8 cellular contexts compared by ENCODE assay signal in genomic region chr1:998905-999796, GRCh38. TPM values are rescaled to one million over a fixed set of nuclear protein-coding genes. Genes with fewer than 3 reads are reported as not detected.
A peak's percentile ranks its signal among the peaks of the same experiment; 100 is the strongest.
DNase-seq lines count a peak whose midpoint lies in the region; TF ChIP-seq lines count a peak whose summit lies in the region.

No MANE protein-coding gene starts in this region.

- H3K4me1 Mint-ChIP-seq in neural progenitor cell: peaks cover 14% of the 10 kb centered on the region

- H3F3A ChIP-seq in neural progenitor cell (ENCODE audit: low read depth): peaks cover 29% of the 10 kb centered on the region

- H2AFZ ChIP-seq in fibroblast of lung (ENCODE audit: low read length) (no peak overlapping the region), neural progenitor cell (replicated peaks) (no peak overlapping the region)

- H4K20me1 ChIP-seq in fibroblast of lung (ENCODE audit: control insufficient read depth, extremely low read depth, insufficient read depth, low read length) (no peaks in the 10 kb centered on the region), neural progenitor cell (ENCODE audit: low read depth) (peaks cover 22% of the 10 kb centered on the region)

- H3K4me1 ChIP-seq in fibroblast of lung (ENCODE audit: control insufficient read depth, extremely low read depth, insufficient read depth, low read length) (peaks cover 2% of the 10 kb centered on the region), neural progenitor cell (peaks cover 19% of the 10 kb centered on the region)

- peaks cover 2% of the 10 kb centered on the region for H3K36me3 Mint-ChIP-seq in neural progenitor cell

- H3K9me3 Mint-ChIP-seq in neural progenitor cell: peaks cover 4% of the 10 kb centered on the region

- no peak overlapping the region for H3K27ac Mint-ChIP-seq in neural progenitor cell

- POLR2A ChIA-PET in RWPE1 (lab: Yijun Ruan, JAX; ENCODE audit: low non-redundant PET): interaction anchor here (0.7 kb wide), 1 partner anchor 112 kb away, joined by 3 read pairs; no protein-coding TSS in a partner anchor

- peak overlapping the region; percentile 89 for H3K9ac ChIP-seq in fibroblast of lung (ENCODE audit: insufficient read depth, low read length)
- H3K9ac ChIP-seq in neural progenitor cell: peak overlapping the region; percentile 72

- no peak for TF ChIP-seq CTCF in RWPE1 (conservative IDR thresholded peaks at IDR 0.05; ENCODE audit: low read depth)
- TF ChIP-seq CTCF in fibroblast of lung (conservative IDR thresholded peaks at IDR 0.05 in 1 of 2, IDR thresholded peaks at IDR 0.05 in 1 of 2; ENCODE audit: low read depth in 1 of 2, low read length in 2 of 2): no peak
- peak; percentile 7 for TF ChIP-seq CTCF in neural progenitor cell (IDR thresholded peaks at IDR 0.05)

- H3K79me2 ChIP-seq in fibroblast of lung (ENCODE audit: control insufficient read depth, insufficient read depth, low read length) (no peaks in the 10 kb centered on the region), neural progenitor cell (ENCODE audit: low read depth) (no peaks in the 10 kb centered on the region)

- CTCF ChIA-PET in RWPE1 (lab: Yijun Ruan, JAX): interaction anchor here (0.6 to 0.9 kb wide), 4 partner anchors 15 to 139 kb away, joined by 3 to 6 read pairs (median 4); no protein-coding TSS in a partner anchor

- H3K4me3 Mint-ChIP-seq in neural progenitor cell: peak overlapping the region; percentile 84

- H3K27me3 Mint-ChIP-seq in neural progenitor cell (ENCODE audit: insufficient read depth, low read depth): peaks cover 16% of the 10 kb centered on the region

- H3K36me3 ChIP-seq in fibroblast of lung (ENCODE audit: control insufficient read depth, insufficient read depth, low read length) (no peaks in the 10 kb centered on the region), neural progenitor cell (no peaks in the 10 kb centered on the region)

- H3K4me2 ChIP-seq in fibroblast of lung (ENCODE audit: extremely low read depth, insufficient read depth, low read length): peak overlapping the region; percentile 40
- peak overlapping the region; percentile 97 for H3K4me2 ChIP-seq in neural progenitor cell

- H3K9me3 ChIP-seq in fibroblast of lung (ENCODE audit: control insufficient read depth, insufficient read depth, low read depth, low read length) (no peaks in the 10 kb centered on the region), neural progenitor cell (ENCODE audit: low read depth) (no peaks in the 10 kb centered on the region)

- peak in 2 of 3 experiments; percentile 67 to 73 for DNase-seq in NCI-H1417 (lab: John Stamatoyannopoulos, UW)
- no peak for DNase-seq in NCI-H1417 treated with DMSO at 0.1 percent for 48 hours (lab: John Stamatoyannopoulos, UW)
- no peak for DNase-seq in RWPE1 (ENCODE audit: low spot score)
- peak in 1 of 2 donors; percentile 57 for DNase-seq in fibroblast of lung (ENCODE audit: low read depth in 2 of 2)
- DNase-seq in neural progenitor cell (ENCODE audit: low spot score): peak; percentile 74
- DNase-seq in cerebellar cortex (ENCODE audit: low spot score): no peak
- DNase-seq in dedifferentiated amniotic fluid mesenchymal stem cell (ENCODE audit: extremely low spot score): no peak
- no peak for DNase-seq in LoVo (ENCODE audit: low spot score)

- peak overlapping the region in 1 of 4 experiments; percentile 48 for H3K4me3 ChIP-seq in fibroblast of lung (replicated peaks in 1 of 4; ENCODE audit: control extremely low read depth in 1 of 4, insufficient read depth in 1 of 4, low read depth in 3 of 4, low read length in 4 of 4)
- peak overlapping the region; percentile 70 for H3K4me3 ChIP-seq in neural progenitor cell

- H3K27ac ChIP-seq in RWPE1: peak overlapping the region; percentile 93
- H3K27ac ChIP-seq in fibroblast of lung (ENCODE audit: insufficient read depth, low read length): no peak overlapping the region
- H3K27ac ChIP-seq in neural progenitor cell: no peak overlapping the region

- H3K27me3 ChIP-seq in fibroblast of lung (ENCODE audit: control insufficient read depth, insufficient read depth, low read length) (peaks cover 17% of the 10 kb centered on the region), neural progenitor cell (peaks cover 95% of the 10 kb centered on the region)

RNA-seq across cellular contexts. Expression of gene HES4, which starts 0.7 kb away (rescaled TPM):
- total RNA-seq in fibroblast of lung (1.5 and 2.0 TPM in 2 replicates), neural progenitor cell (ENCODE audit: low replicate concordance) (7.6 and 35.7 TPM in 2 replicates)
- polyA plus RNA-seq in fibroblast of lung: 0.10 and 0.49 TPM in 2 replicates
- polyA plus RNA-seq in fibroblast of lung (2012): 0.20 and 0.99 TPM in 2 replicates
- 0.39 TPM in 1 of 2 replicates, not detected in the other for polyA minus RNA-seq in fibroblast of lung (ENCODE audit: low replicate concordance)

RNA-seq across cellular contexts. Expression of gene ISG15, which starts 14.1 kb away (rescaled TPM):
- total RNA-seq in fibroblast of lung (74.7 and 93.3 TPM in 2 replicates), neural progenitor cell (ENCODE audit: low replicate concordance) (22.4 and 33.6 TPM in 2 replicates)
- 18.4 and 24.2 TPM in 2 replicates for polyA plus RNA-seq in fibroblast of lung
- polyA plus RNA-seq in fibroblast of lung (2012): 62.6 and 69.5 TPM in 2 replicates
- 12.9 and 31.1 TPM in 2 replicates for polyA minus RNA-seq in fibroblast of lung (ENCODE audit: low replicate concordance)

RNA-seq across cellular contexts. Expression of gene PERM1, which starts 17.3 kb away (rescaled TPM):
- total RNA-seq in fibroblast of lung: 0.17 TPM in 1 of 2 replicates, not detected in the other
- 0.03 TPM in 1 of 2 replicates, not detected in the other for polyA plus RNA-seq in fibroblast of lung
- polyA plus RNA-seq in fibroblast of lung (2012): 0.48 and 0.58 TPM in 2 replicates
- not detected in 2 replicates for polyA minus RNA-seq in fibroblast of lung (ENCODE audit: low replicate concordance)
- not detected in 2 replicates for total RNA-seq in neural progenitor cell (ENCODE audit: low replicate concordance)

RNA-seq across cellular contexts. Expression of gene AGRN, which starts 20.8 kb away (rescaled TPM):
- total RNA-seq in fibroblast of lung (38.3 and 50.9 TPM in 2 replicates), neural progenitor cell (ENCODE audit: low replicate concordance) (34.1 and 142 TPM in 2 replicates)
- polyA plus RNA-seq in fibroblast of lung: 15.6 and 20.7 TPM in 2 replicates
- polyA plus RNA-seq in fibroblast of lung (2012): 43.3 and 61.1 TPM in 2 replicates
- polyA minus RNA-seq in fibroblast of lung (ENCODE audit: low replicate concordance): 28.0 and 70.5 TPM in 2 replicates

RNA-seq across cellular contexts. Expression of gene PLEKHN1, which starts 32.9 kb away (rescaled TPM):
- under 0.01 and 0.17 TPM in 2 replicates for total RNA-seq in fibroblast of lung
- polyA plus RNA-seq in fibroblast of lung: 0.41 and 0.44 TPM in 2 replicates
- 0.98 and 1.5 TPM in 2 replicates for polyA plus RNA-seq in fibroblast of lung (2012)
- polyA minus RNA-seq in fibroblast of lung (ENCODE audit: low replicate concordance): 0.35 and 2.3 TPM in 2 replicates
- 0.09 TPM in 1 of 2 replicates, not detected in the other for total RNA-seq in neural progenitor cell (ENCODE audit: low replicate concordance)

Comparison
In these comparisons a context has a peak if more than half of its experiments do, and no peak if none do; other contexts are left out.
1. DNase-seq: peak in NCI-H1417 (2 of 3) and neural progenitor cell (single experiment); none in NCI-H1417 treated with DMSO at 0.1 percent for 48 hours (single experiment), RWPE1 (single experiment), cerebellar cortex (single experiment), dedifferentiated amniotic fluid mesenchymal stem cell (single experiment) and LoVo (single experiment).